7 cellular contexts compared by ENCODE assay signal in the genomic region with DNA sequence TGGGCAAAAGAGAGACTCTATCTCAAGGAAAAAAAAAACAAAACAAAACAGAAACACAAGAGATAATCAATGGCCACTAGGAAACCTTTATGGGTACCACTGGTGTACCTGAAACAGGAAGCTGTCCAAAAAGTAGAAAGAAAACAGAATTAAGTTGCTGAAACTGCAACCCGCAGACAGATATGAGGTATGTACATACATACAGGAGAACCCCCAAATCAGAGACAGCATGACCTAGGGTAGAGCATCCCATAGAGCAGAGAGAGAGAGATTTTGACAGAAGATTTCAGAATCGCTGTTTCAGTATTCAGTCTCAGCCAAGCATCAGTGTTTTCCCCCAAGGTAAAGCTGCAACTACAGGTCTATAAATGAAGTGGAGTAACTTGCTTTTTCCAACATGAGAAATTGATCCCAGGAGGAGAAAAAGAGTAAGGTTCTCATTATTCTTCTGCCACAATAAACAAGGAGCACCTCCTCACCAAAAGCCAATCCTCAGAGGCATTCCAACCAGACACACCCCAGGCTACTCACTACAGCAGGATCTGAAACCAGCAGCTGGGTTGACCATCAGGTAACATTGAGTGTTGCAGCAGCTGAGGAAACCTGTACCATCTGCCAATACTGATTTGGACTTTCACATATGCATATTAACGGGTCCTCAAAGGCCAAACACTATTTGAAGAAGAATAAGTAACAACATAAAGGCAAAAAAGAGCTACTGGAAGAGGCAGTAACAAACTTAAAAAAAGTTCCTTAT.
"Had no signal": no experiment of that assay in that cellular context is flagged by ENCODE, and none has a peak within 500 bp of the region (broad histone marks: within the 10 kb centered on the region; RNA-seq: fewer than 3 reads in every experiment).

No MANE protein-coding gene starts in this region.

- H3K4me3 Mint-ChIP-seq: IgD-negative memory B cell had no signal

- ATAC-seq: HepG2, K562 had no signal

- H3K4me3 ChIP-seq: K562 had no signal

- H3K27ac ChIP-seq: HL-60 had no signal

- H3K9me3 Mint-ChIP-seq: IgD-negative memory B cell had no signal

- H3K27me3 Mint-ChIP-seq: IgD-negative memory B cell had no signal

- DNase-seq: IMR-90, KBM-7, KG1 had no signal

- H3K27ac Mint-ChIP-seq: IgD-negative memory B cell had no signal

- H3K4me1 Mint-ChIP-seq: IgD-negative memory B cell had no signal
